In genomic region chr1:244335456-244335855, GRCh38 we compare ENCODE assay signal across 1 cellular context.
TF ChIP-seq lines count a peak whose summit lies in the region.

No MANE protein-coding gene starts in this region.

TF ChIP-seq in K562, 482 proteins besides CTCF, POLR2A, EP300 and RAD21:
- no peak for TF ChIP-seq SREBF2 (CRISPR knock-in tag; IDR thresholded peaks at IDR 0.05)
- TF ChIP-seq TCF15 (CRISPR knock-in tag; IDR thresholded peaks at IDR 0.05), result no peak
